9 cellular contexts compared by ENCODE assay signal in the genomic region with DNA sequence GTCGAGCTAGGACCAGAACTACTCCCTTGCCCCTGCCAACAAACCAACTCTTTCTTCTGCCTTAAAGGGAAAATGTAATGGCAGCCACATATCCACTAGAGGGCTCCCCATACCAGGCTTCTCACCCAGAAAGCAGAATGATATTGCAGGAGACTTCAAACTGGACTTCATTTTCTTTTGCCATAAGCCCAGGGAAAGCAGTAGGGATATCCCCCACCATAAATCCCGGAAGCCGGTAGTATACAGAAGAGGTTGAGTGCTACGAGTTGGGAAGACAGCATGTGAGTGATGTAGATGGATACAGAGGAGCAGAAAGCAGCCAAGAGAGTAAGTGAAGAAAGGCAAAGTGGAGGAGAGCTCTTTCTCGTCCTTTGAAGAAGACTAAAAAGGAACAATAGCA. TPM values are rescaled to one million over a fixed set of nuclear protein-coding genes. Genes with fewer than 3 reads are reported as not detected.
DNase-seq lines count a peak whose midpoint lies in the region; ATAC-seq, FAIRE-seq and TF ChIP-seq lines count a peak whose summit lies in the region.
"Had no signal": no experiment of that assay in that cellular context is flagged by ENCODE, and none has a peak within 500 bp of the region (broad histone marks: within the 10 kb centered on the region; RNA-seq: fewer than 3 reads in every experiment).

No MANE protein-coding gene starts in this region.

- H3K56ac ChIP-seq in H1 (replicated peaks; ENCODE audit: insufficient read length, low read depth, low read length), result no peak overlapping the region

- H3K4me1 Mint-ChIP-seq in CD8-positive, alpha-beta T cell (ENCODE audit: low read depth), result no peaks in the 10 kb centered on the region
- H3K4me1 Mint-ChIP-seq in activated CD4-positive, alpha-beta memory T cell treated with anti-CD3 and anti-CD28 coated beads, Interleukin-2, amount 10 ng/mL, durations not matched to agents 7 days and 5 days, result no peaks in the 10 kb centered on the region
- H3K4me1 Mint-ChIP-seq: IgD-negative memory B cell had no signal

- TF ChIP-seq RAD21 in H1 (IDR thresholded peaks at IDR 0.05 in 1 of 2, conservative IDR thresholded peaks at IDR 0.05 in 1 of 2; ENCODE audit: low read depth in 2 of 2, low read length in 2 of 2), result peak; percentile 98 to 100

- no peaks in the 10 kb centered on the region for H3K79me2 ChIP-seq in H1 (ENCODE audit: control insufficient read depth in 1 of 2, insufficient read depth in 2 of 2, low read length in 2 of 2)

- H3K4ac ChIP-seq in H1 (replicated peaks; ENCODE audit: insufficient read length, low read depth, low read length), result no peak overlapping the region

- H4K5ac ChIP-seq in H1 (ENCODE audit: insufficient read length, low read depth, low read length), result peak overlapping the region; percentile 79

- H4K20me1 ChIP-seq in H1 (replicated peaks in 1 of 2; ENCODE audit: control insufficient read depth in 1 of 2, insufficient read depth in 2 of 2, low read length in 2 of 2), result no peaks in the 10 kb centered on the region

- POLR2A ChIA-PET in CD8-positive, alpha-beta T cell (lab: Charles Lee), result interaction anchor here (0.6 to 1.5 kb wide), 7 partner anchors 12 to 289 kb away, joined by 3 to 7 read pairs (median 3); a partner anchor contains a TSS
- POLR2A ChIA-PET in activated CD4-positive, alpha-beta memory T cell treated with anti-CD3 and anti-CD28 coated beads, Interleukin-2, amount 10 ng/mL, durations not matched to agents 7 days and 5 days (lab: Charles Lee), result interaction anchor here (0.6 to 1.2 kb wide), 6 partner anchors 58 to 204 kb away, joined by 3 to 8 read pairs (median 4); a partner anchor contains a TSS
- POLR2A ChIA-PET in H1 (lab: Charles Lee; ENCODE audit: partially characterized antibody), result interaction anchor here (1.1 to 1.9 kb wide), 4 partner anchors 13 to 135 kb away, joined by 3 to 4 read pairs (median 4); no protein-coding TSS in a partner anchor

- WGBS in H1 (ENCODE audit: extremely low coverage in 1 of 2, insufficient coverage in 1 of 2, insufficient read length in 1 of 2, insufficient replicate concordance in 2 of 2, low coverage in 1 of 2, low lambda C conversion rate in 2 of 2, missing lambda C conversion rate in 1 of 2), 2 experiments, result 35% methylated on average over 5 of the region's 5 CpGs; no CpG with 5 or more reads in 1 of the 2 experiments

- no peaks in the 10 kb centered on the region for H3K27me3 ChIP-seq in CD8-positive, alpha-beta T cell (ENCODE audit: insufficient read depth, low read length)
- no peaks in the 10 kb centered on the region for H3K27me3 ChIP-seq in H1 (replicated peaks in 1 of 4; ENCODE audit: control insufficient read depth in 3 of 4, extremely low read depth in 1 of 4, insufficient read depth in 3 of 4, low read length in 3 of 4)

- TF ChIP-seq CTCF in CD8-positive, alpha-beta T cell (IDR thresholded peaks at IDR 0.05), result peak; percentile 91
- TF ChIP-seq CTCF in H1 (IDR thresholded peaks at IDR 0.05; ENCODE audit: control extremely low read depth in 1 of 3, insufficient read depth in 1 of 3, low read depth in 1 of 3, low read length in 3 of 3), result peak in 2 of 3 experiments; percentile 90 to 91; a peak in 3 of 4 replicates

- CTCF ChIA-PET in CD8-positive, alpha-beta T cell (lab: Charles Lee), result interaction anchor here (0.6 to 6.5 kb wide), 60 partner anchors 8 to 574 kb away, joined by 3 to 228 read pairs (median 5); a partner anchor contains a TSS
- CTCF ChIA-PET in activated CD4-positive, alpha-beta memory T cell treated with anti-CD3 and anti-CD28 coated beads, Interleukin-2, amount 10 ng/mL, durations not matched to agents 7 days and 5 days (lab: Charles Lee), result interaction anchor here (0.7 to 4.9 kb wide), 23 partner anchors 9 to 530 kb away, joined by 3 to 101 read pairs (median 4); a partner anchor contains a TSS
- CTCF ChIA-PET in H1 (lab: Charles Lee; ENCODE audit: partially characterized antibody), result interaction anchor here (0.6 to 6.9 kb wide), 42 partner anchors 12 to 573 kb away, joined by 3 to 97 read pairs (median 5); a partner anchor contains a TSS

- peak; percentile 92 for FAIRE-seq in H1 (lab: Jason Lieb, UNC)

- H3K27me3 Mint-ChIP-seq in CD8-positive, alpha-beta T cell (ENCODE audit: low read depth), result no peaks in the 10 kb centered on the region
- peaks cover 25% of the 10 kb centered on the region for H3K27me3 Mint-ChIP-seq in activated CD4-positive, alpha-beta memory T cell treated with anti-CD3 and anti-CD28 coated beads, Interleukin-2, amount 10 ng/mL, durations not matched to agents 7 days and 5 days

- H2BK5ac ChIP-seq in H1 (ENCODE audit: low read depth, low read length), result peak overlapping the region; percentile 89; the same call in 1 of the 2 replicates

- no peak overlapping the region for H3K27ac Mint-ChIP-seq in CD8-positive, alpha-beta T cell
- no peak overlapping the region for H3K27ac Mint-ChIP-seq in activated CD4-positive, alpha-beta memory T cell treated with anti-CD3 and anti-CD28 coated beads, Interleukin-2, amount 10 ng/mL, durations not matched to agents 7 days and 5 days
- H3K27ac Mint-ChIP-seq: IgD-negative memory B cell had no signal

- peak; percentile 78 for ATAC-seq in CD8-positive, alpha-beta T cell
- no peak for ATAC-seq in HG02870 (IDR thresholded peaks at IDR 0.05; ENCODE audit: unreplicated experiment)

- H4K8ac ChIP-seq in H1 (ENCODE audit: extremely low read depth, insufficient read depth, low read length), result no peak overlapping the region

- H3K4me1 ChIP-seq in CD8-positive, alpha-beta T cell (ENCODE audit: insufficient read depth, low read length), result peaks cover 3% of the 10 kb centered on the region
- H3K4me1 ChIP-seq in H1 (replicated peaks in 1 of 4; ENCODE audit: control insufficient read depth in 3 of 4, insufficient read depth in 4 of 4, low read length in 3 of 4), result peaks cover 0 to 5% (median 2%) of the 10 kb centered on the region in 4 experiments; a peak in 2 of 7 replicates

- no peaks in the 10 kb centered on the region for H3K23me2 ChIP-seq in H1 (ENCODE audit: low read depth, low read length)

- no peak overlapping the region for H3K4me3 Mint-ChIP-seq in CD8-positive, alpha-beta T cell
- no peak overlapping the region for H3K4me3 Mint-ChIP-seq in activated CD4-positive, alpha-beta memory T cell treated with anti-CD3 and anti-CD28 coated beads, Interleukin-2, amount 10 ng/mL, durations not matched to agents 7 days and 5 days
- H3K4me3 Mint-ChIP-seq: IgD-negative memory B cell had no signal

- H3K36me3 ChIP-seq in CD8-positive, alpha-beta T cell (ENCODE audit: insufficient read depth, low read length), result no peaks in the 10 kb centered on the region
- H3K36me3 ChIP-seq in H1 (ENCODE audit: control insufficient read depth in 2 of 4, insufficient read depth in 4 of 4, low read length in 3 of 4), result peaks cover 0 to 8% (median 0%) of the 10 kb centered on the region in 4 experiments; a peak in 1 of 8 replicates

- no peak overlapping the region for H3K9ac ChIP-seq in H1 (replicated peaks in 1 of 4; ENCODE audit: extremely low read depth in 1 of 4, low read depth in 3 of 4, low read length in 3 of 4)

- TF ChIP-seq POLR2A in H1 (IDR thresholded peaks at IDR 0.05; ENCODE audit: control extremely low read depth in 1 of 2, low read depth in 2 of 2, low read length in 2 of 2), result no peak

- no peak overlapping the region for H3K27ac ChIP-seq in CD8-positive, alpha-beta T cell (ENCODE audit: low read depth, low read length)
- H3K27ac ChIP-seq in H1 (ENCODE audit: low read depth, low read length), result no peak overlapping the region

- H3K9me3 Mint-ChIP-seq in CD8-positive, alpha-beta T cell, result peaks cover 13% of the 10 kb centered on the region
- peaks cover 4% of the 10 kb centered on the region for H3K9me3 Mint-ChIP-seq in activated CD4-positive, alpha-beta memory T cell treated with anti-CD3 and anti-CD28 coated beads, Interleukin-2, amount 10 ng/mL, durations not matched to agents 7 days and 5 days

- H3K9me3 ChIP-seq in CD8-positive, alpha-beta T cell (ENCODE audit: low read length), result peaks cover 6% of the 10 kb centered on the region
- H3K9me3 ChIP-seq in H1 (ENCODE audit: insufficient read depth in 2 of 2, low read depth in 1 of 2, low read length in 1 of 2), result peaks cover 8 to 11% of the 10 kb centered on the region in 2 experiments

- no peaks in the 10 kb centered on the region; the same call in 1 of the 2 replicates for H3K79me1 ChIP-seq in H1 (ENCODE audit: low read depth, low read length)

- no peak overlapping the region for H3K23ac ChIP-seq in H1 (ENCODE audit: insufficient read length)

- no peak for TF ChIP-seq EP300 in H1 (IDR thresholded peaks at IDR 0.05; ENCODE audit: borderline replicate concordance in 1 of 2, low read depth in 2 of 2, low read length in 2 of 2)

- peak; percentile 23 to 77 (median 55) for DNase-seq in CD8-positive, alpha-beta T cell
- DNase-seq in HPDE6-E6E7 (ENCODE audit: extremely low spot score) (peak; percentile 69), NCI-H82 (lab: John Stamatoyannopoulos, UW) (peak; percentile 71), H1 (ENCODE audit: low read depth in 1 of 2, low spot score in 2 of 2) (peak; percentile 23 to 60), middle frontal gyrus (ENCODE audit: extremely low spot score, low spot score) (peak; percentile 60)
- peak; percentile 55 for DNase-seq in activated CD4-positive, alpha-beta memory T cell treated with anti-CD3 and anti-CD28 coated beads, Interleukin-2, amount 10 ng/mL, durations not matched to agents 7 days and 5 days
- peak; percentile 13 to 25 for DNase-seq in stimulated activated CD8-positive, alpha-beta memory T cell treated with anti-CD3 and anti-CD28 coated beads, Interleukin-7, amount 100 ng/mL, for 1 hour (ENCODE audit: low read depth in 2 of 2)

- no peak overlapping the region for H2AK5ac ChIP-seq in H1 (ENCODE audit: low read depth, low read length)

- H2BK15ac ChIP-seq in H1 (ENCODE audit: low read length), result peak overlapping the region; percentile 93; the same call in 1 of the 2 replicates

- H2BK120ac ChIP-seq in H1 (replicated peaks; ENCODE audit: low read depth, low read length), result peak overlapping the region; percentile 84

- H3K4me2 ChIP-seq in H1 (ENCODE audit: insufficient read depth in 1 of 2, low read depth in 2 of 2, low read length in 2 of 2), result no peak overlapping the region

- intact Hi-C loops in CD8-positive, alpha-beta T cell (cut with DNase I, micrococcal nuclease), result loop anchor here (1.0 to 10.0 kb wide), 6 partner anchors 96 to 444 kb away; no protein-coding TSS in a partner anchor

- no peak overlapping the region for H2AFZ ChIP-seq in H1 (ENCODE audit: low read length)

- peak overlapping the region; percentile 91 for H3K18ac ChIP-seq in H1 (ENCODE audit: extremely low read depth, low read length)

- peak overlapping the region; percentile 87; the same call in 1 of the 2 replicates for H2BK20ac ChIP-seq in H1 (ENCODE audit: low read length)

- no peak overlapping the region for H3K4me3 ChIP-seq in CD8-positive, alpha-beta T cell (ENCODE audit: low read depth, low read length)
- H3K4me3 ChIP-seq in H1 (ENCODE audit: extremely low read depth in 1 of 4, insufficient read depth in 2 of 4, low read depth in 3 of 4, low read length in 4 of 4), result no peak overlapping the region

- peak overlapping the region; percentile 94; the same call in 1 of the 2 replicates for H2BK12ac ChIP-seq in H1 (ENCODE audit: low read depth, low read length)

- no peaks in the 10 kb centered on the region for H3K36me3 Mint-ChIP-seq in CD8-positive, alpha-beta T cell
- no peaks in the 10 kb centered on the region for H3K36me3 Mint-ChIP-seq in activated CD4-positive, alpha-beta memory T cell treated with anti-CD3 and anti-CD28 coated beads, Interleukin-2, amount 10 ng/mL, durations not matched to agents 7 days and 5 days (ENCODE audit: low read depth)

- H4K91ac ChIP-seq in H1 (replicated peaks; ENCODE audit: insufficient read length, low read length), result peak overlapping the region; percentile 67

- H3K14ac ChIP-seq in H1 (ENCODE audit: insufficient read length), result no peak overlapping the region

RNA-seq across cellular contexts. Expression of a gene that starts 12.1 kb away (rescaled TPM):
- not detected for total RNA-seq in CD8-positive, alpha-beta T cell
- total RNA-seq in activated CD4-positive, alpha-beta memory T cell treated with anti-CD3 and anti-CD28 coated beads, Interleukin-2, amount 10 ng/mL, durations not matched to agents 7 days and 5 days, result not detected
- 12.8 and 16.0 TPM in 2 replicates for total RNA-seq in H1 (2021; fragmentation: NEBNext Ultra II Directional; extraction: Animal tissue kit (Norgen Biotek cat#: 25700))
- 11.4 and 18.7 TPM in 2 replicates for polyA plus RNA-seq in H1 (2011; rRNA removed)
- 22.1 TPM for polyA plus RNA-seq in H1 (2011; cell fraction: cytosol; rRNA removed)
- 11.7 TPM for polyA plus RNA-seq in H1 (2011; cell fraction: nucleus; rRNA removed)
- 12.8 to 17.8 TPM (median 16.1 TPM) in 4 replicates for polyA plus RNA-seq in H1 (2012, experiment 1 of 2)
- polyA plus RNA-seq in H1 (2012, experiment 2 of 2), result 4.1 TPM
- polyA plus RNA-seq in H1 (2013, experiment 1 of 2), result 5.2 TPM
- polyA plus RNA-seq in H1 (2013, experiment 2 of 2), result 5.3 TPM
- polyA minus RNA-seq in H1 (2011; rRNA and poly(A)+ RNA removed), result 37.8 and 40.3 TPM in 2 replicates
- polyA minus RNA-seq in H1 (2011; cell fraction: cytosol; rRNA and poly(A)+ RNA removed), result 8.9 TPM
- 14.6 TPM for polyA minus RNA-seq in H1 (2011; cell fraction: nucleus; rRNA and poly(A)+ RNA removed)
- polyA plus RNA-seq: IgD-negative memory B cell had no signal

RNA-seq across cellular contexts. Expression of a gene that starts 27.0 kb away (rescaled TPM):
- not detected for total RNA-seq in CD8-positive, alpha-beta T cell
- total RNA-seq in activated CD4-positive, alpha-beta memory T cell treated with anti-CD3 and anti-CD28 coated beads, Interleukin-2, amount 10 ng/mL, durations not matched to agents 7 days and 5 days, result not detected
- 1.3 and 1.6 TPM in 2 replicates for total RNA-seq in H1 (2021; fragmentation: NEBNext Ultra II Directional; extraction: Animal tissue kit (Norgen Biotek cat#: 25700))
- 2.9 and 3.2 TPM in 2 replicates for polyA plus RNA-seq in H1 (2011; rRNA removed)
- 2.7 TPM for polyA plus RNA-seq in H1 (2011; cell fraction: cytosol; rRNA removed)
- polyA plus RNA-seq in H1 (2011; cell fraction: nucleus; rRNA removed), result 3.4 TPM
- 1.1 to 1.9 TPM (median 1.6 TPM) in 4 replicates for polyA plus RNA-seq in H1 (2012, experiment 1 of 2)
- polyA plus RNA-seq in H1 (2012, experiment 2 of 2), result 1.1 TPM
- 0.83 TPM for polyA plus RNA-seq in H1 (2013, experiment 1 of 2)
- polyA plus RNA-seq in H1 (2013, experiment 2 of 2), result 0.90 TPM
- polyA minus RNA-seq in H1 (2011; rRNA and poly(A)+ RNA removed), result 3.0 and 3.5 TPM in 2 replicates
- not detected for polyA minus RNA-seq in H1 (2011; cell fraction: cytosol; rRNA and poly(A)+ RNA removed)
- 1.7 TPM for polyA minus RNA-seq in H1 (2011; cell fraction: nucleus; rRNA and poly(A)+ RNA removed)

RNA-seq across cellular contexts. Expression of a gene that starts 57.7 kb away (rescaled TPM):
- total RNA-seq in CD8-positive, alpha-beta T cell, result 10 to 100 TPM; 81.9 to 84.0 TPM
- 100 to 1,000 TPM; 104 to 106 TPM for total RNA-seq in activated CD4-positive, alpha-beta memory T cell treated with anti-CD3 and anti-CD28 coated beads, Interleukin-2, amount 10 ng/mL, durations not matched to agents 7 days and 5 days
- total RNA-seq in H1 (2021; fragmentation: NEBNext Ultra II Directional; extraction: Animal tissue kit (Norgen Biotek cat#: 25700)), result 2.6 and 2.8 TPM in 2 replicates
- polyA plus RNA-seq in H1 (2011; rRNA removed), result 3.9 and 4.1 TPM in 2 replicates
- polyA plus RNA-seq in H1 (2011; cell fraction: cytosol; rRNA removed), result 5.8 TPM
- polyA plus RNA-seq in H1 (2011; cell fraction: nucleus; rRNA removed), result 5.1 TPM
- polyA plus RNA-seq in H1 (2012, experiment 1 of 2), result 2.6 to 3.9 TPM (median 3.2 TPM) in 4 replicates
- polyA plus RNA-seq in H1 (2012, experiment 2 of 2), result 1.5 TPM
- 1.1 TPM for polyA plus RNA-seq in H1 (2013, experiment 1 of 2)
- 1.7 TPM for polyA plus RNA-seq in H1 (2013, experiment 2 of 2)
- 1.00 and 1.6 TPM in 2 replicates for polyA minus RNA-seq in H1 (2011; rRNA and poly(A)+ RNA removed)
- 2.1 TPM for polyA minus RNA-seq in H1 (2011; cell fraction: cytosol; rRNA and poly(A)+ RNA removed)
- polyA minus RNA-seq in H1 (2011; cell fraction: nucleus; rRNA and poly(A)+ RNA removed), result 2.8 TPM

Comparison
In these comparisons a context has a peak if more than half of its experiments do, and no peak if none do; other contexts are left out.
1. DNase-seq: peak in every context shown above with its lines; median percentile 71 in NCI-H82; 69 in HPDE6-E6E7; 60 in middle frontal gyrus; 55 in CD8-positive, alpha-beta T cell; 55 in activated CD4-positive, alpha-beta memory T cell treated with anti-CD3 and anti-CD28 coated beads, Interleukin-2, amount 10 ng/mL, durations not matched to agents 7 days and 5 days; 42 in H1; 19 in stimulated activated CD8-positive, alpha-beta memory T cell treated with anti-CD3 and anti-CD28 coated beads, Interleukin-7, amount 100 ng/mL, for 1 hour.
2. RNA of a gene that starts 57.7 kb away (total RNA-seq): 104 to 106 TPM in activated CD4-positive, alpha-beta memory T cell treated with anti-CD3 and anti-CD28 coated beads, Interleukin-2, amount 10 ng/mL, durations not matched to agents 7 days and 5 days and 81.9 to 84.0 TPM in CD8-positive, alpha-beta T cell; 2.6 to 2.8 TPM in H1; every median in the first group is over 10 times any median in the second.